Comparison of ENCODE assay signal across 31 cellular contexts in the genomic region with DNA sequence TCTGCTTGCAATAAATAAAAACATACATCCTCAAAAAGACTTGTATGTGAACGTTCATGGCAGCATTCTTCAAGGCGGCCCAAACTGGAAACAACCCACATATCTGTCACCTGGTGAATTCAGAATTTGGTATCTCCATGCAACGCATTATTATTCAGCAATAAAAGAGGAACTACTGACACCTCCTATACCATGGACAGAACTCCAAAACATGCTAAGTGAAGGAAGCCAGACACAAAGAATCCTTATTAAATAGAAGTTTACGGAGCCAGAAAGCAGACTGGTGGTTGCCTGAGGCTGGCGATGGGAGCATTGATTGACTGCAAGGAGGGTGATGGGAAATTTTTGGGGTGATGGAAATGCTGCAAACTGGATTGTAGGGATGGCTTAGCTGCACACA.
"Had no signal": no experiment of that assay in that cellular context is flagged by ENCODE, and none has a peak within 500 bp of the region (broad histone marks: within the 10 kb centered on the region; RNA-seq: fewer than 3 reads in every experiment).

No MANE protein-coding gene starts in this region.

- H3K36me3 ChIP-seq: brain microvascular endothelial cell had no signal

- DNase-seq: activated CD4-positive, alpha-beta memory T cell treated with anti-CD3 and anti-CD28 coated beads, Interleukin-2, amount 10 ng/mL, durations not matched to agents 7 days and 5 days; activated CD4-positive, alpha-beta T cell treated with anti-CD3 and anti-CD28 coated beads for 1 hour; activated CD4-positive, alpha-beta T cell treated with anti-CD3 and anti-CD28 coated beads for 4 hours; activated CD4-positive, alpha-beta T cell treated with anti-CD3 and anti-CD28 coated beads, Interleukin-2, amount 10 ng/mL, durations not matched to agents 7 days and 5 days; activated CD4-positive, alpha-beta T cell treated with anti-CD3 and anti-CD28 coated beads, Interleukin-2, amount 50 U/mL, for 4 hours; activated CD8-positive, alpha-beta memory T cell treated with anti-CD3 and anti-CD28 coated beads, Interleukin-2, amount 50 U/mL, for 48 hours; activated effector memory CD4-positive, alpha-beta T cell treated with Interleukin-2 at 50 U/mL for 16 hours; activated gamma-delta T cell treated with Interleukin-2 at 50 U/mL for 16 hours; activated naive CD4-positive, alpha-beta T cell treated with anti-CD3 and anti-CD28 coated beads, Interleukin-2, amount 50 U/mL, for 16 hours; activated naive CD4-positive, alpha-beta T cell treated with Interleukin-2 at 50 U/mL for 16 hours; activated T-cell treated with anti-CD3 and anti-CD28 coated beads for 4 hours; activated T-cell treated with anti-CD3 and anti-CD28 coated beads, Interleukin-2, amount 50 U/mL, for 24 hours; activated T-cell treated with anti-CD3 and anti-CD28 coated beads, Interleukin-2, amount 50 U/mL, for 72 hours; amniotic stem cell; anterior cingulate cortex; brain microvascular endothelial cell; caudate nucleus; cortex of kidney; dermis blood vessel endothelial cell; effector CD4-positive, alpha-beta T cell; effector memory CD8-positive, alpha-beta T cell; erythroblast; foreskin fibroblast; T-helper 1 cell; T-helper 17 cell; T1000 had no signal

- H3K27me3 ChIP-seq: brain microvascular endothelial cell had no signal

- H3K36me3 Mint-ChIP-seq: activated naive CD8-positive, alpha-beta T cell had no signal

- H3K27me3 Mint-ChIP-seq: activated CD4-positive, alpha-beta memory T cell treated with anti-CD3 and anti-CD28 coated beads, Interleukin-2, amount 10 ng/mL, durations not matched to agents 7 days and 5 days; activated CD4-positive, alpha-beta T cell treated with anti-CD3 and anti-CD28 coated beads, Interleukin-2, amount 10 ng/mL, durations not matched to agents 7 days and 5 days; activated naive CD8-positive, alpha-beta T cell; activated T-cell treated with anti-CD3 and anti-CD28 coated beads, Interleukin-2, amount 50 U/mL, for 24 hours; effector memory CD8-positive, alpha-beta T cell; T-helper 17 cell had no signal

- H3K4me3 Mint-ChIP-seq: activated CD4-positive, alpha-beta memory T cell treated with anti-CD3 and anti-CD28 coated beads, Interleukin-2, amount 10 ng/mL, durations not matched to agents 7 days and 5 days; activated CD4-positive, alpha-beta T cell treated with anti-CD3 and anti-CD28 coated beads, Interleukin-2, amount 10 ng/mL, durations not matched to agents 7 days and 5 days; activated naive CD8-positive, alpha-beta T cell; activated T-cell treated with anti-CD3 and anti-CD28 coated beads, Interleukin-2, amount 50 U/mL, for 24 hours; activated T-cell treated with anti-CD3 and anti-CD28 coated beads, Interleukin-2, amount 50 U/mL, for 72 hours; effector memory CD8-positive, alpha-beta T cell; T-helper 17 cell; T-helper 2 cell treated with Interferon-gamma antibody and Interleukin-4, amounts not matched to agents 5 μg/mL and 100 μg/mL, for 36 hours; WTC11 had no signal

- ATAC-seq: activated T-cell treated with anti-CD3 and anti-CD28 coated beads, Interleukin-2, amount 50 U/mL, for 72 hours; effector memory CD8-positive, alpha-beta T cell; SK-N-SH treated with all-trans-retinoic acid at 6 μM for 48 hours; T-helper 17 cell; WTC11 had no signal

- H3K4me1 Mint-ChIP-seq: activated CD4-positive, alpha-beta memory T cell treated with anti-CD3 and anti-CD28 coated beads, Interleukin-2, amount 10 ng/mL, durations not matched to agents 7 days and 5 days; activated CD4-positive, alpha-beta T cell treated with anti-CD3 and anti-CD28 coated beads, Interleukin-2, amount 10 ng/mL, durations not matched to agents 7 days and 5 days; T-helper 17 cell; WTC11 had no signal

- H3K27ac Mint-ChIP-seq: activated CD4-positive, alpha-beta memory T cell treated with anti-CD3 and anti-CD28 coated beads, Interleukin-2, amount 10 ng/mL, durations not matched to agents 7 days and 5 days; activated CD4-positive, alpha-beta T cell treated with anti-CD3 and anti-CD28 coated beads, Interleukin-2, amount 10 ng/mL, durations not matched to agents 7 days and 5 days; activated naive CD8-positive, alpha-beta T cell; activated T-cell treated with anti-CD3 and anti-CD28 coated beads, Interleukin-2, amount 50 U/mL, for 24 hours; activated T-cell treated with anti-CD3 and anti-CD28 coated beads, Interleukin-2, amount 50 U/mL, for 72 hours; effector memory CD8-positive, alpha-beta T cell; T-helper 17 cell; T-helper 2 cell treated with Interferon-gamma antibody and Interleukin-4, amounts not matched to agents 5 μg/mL and 100 μg/mL, for 36 hours; WTC11 had no signal

- H3K27ac ChIP-seq: brain microvascular endothelial cell, VCaP had no signal
